ENCODE assay signal across 19 cellular contexts in the genomic region with DNA sequence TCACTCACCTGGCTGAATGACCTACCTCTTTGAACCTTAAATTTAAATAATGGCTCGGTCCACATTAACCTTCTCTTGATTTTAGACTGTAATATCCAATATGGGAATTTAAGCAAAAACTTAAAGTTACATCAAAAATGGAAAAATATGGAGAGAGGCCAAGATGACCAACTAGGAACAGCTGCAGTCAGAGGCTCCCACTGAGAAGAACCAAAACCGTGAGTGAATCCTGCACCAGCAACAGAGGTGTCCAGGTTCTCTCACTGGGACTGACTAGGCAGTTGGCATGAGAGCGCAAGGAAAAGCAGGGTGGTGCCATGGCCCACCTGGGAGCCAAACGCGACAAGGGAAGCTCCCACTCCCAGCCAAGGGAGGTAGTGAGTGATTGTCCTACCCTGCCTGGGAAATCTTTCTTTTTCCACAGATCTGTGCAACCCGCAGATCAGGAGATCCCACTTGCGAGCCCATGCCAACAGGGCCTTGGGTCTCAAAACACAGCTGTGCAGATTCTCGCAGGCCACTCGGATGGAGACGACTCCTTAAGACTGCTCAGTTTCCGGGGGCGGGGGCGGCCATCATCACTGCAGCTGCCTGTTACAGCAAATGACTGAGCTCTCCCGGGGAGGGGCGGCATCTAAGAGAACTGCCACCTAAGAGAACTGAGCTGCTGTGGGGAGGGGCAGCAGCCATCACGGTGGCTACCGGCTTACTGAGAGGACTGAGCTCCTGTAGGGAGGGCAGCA.
"Had no signal": no experiment of that assay in that cellular context is flagged by ENCODE, and none has a peak within 500 bp of the region (broad histone marks: within the 10 kb centered on the region; RNA-seq: fewer than 3 reads in every experiment).

No MANE protein-coding gene starts in this region.

- H3K4me3 ChIP-seq: dorsolateral prefrontal cortex, lung, mucosa of descending colon, pancreas, right atrium auricular region, testis, tibial nerve, upper lobe of left lung had no signal

- H3K4me1 ChIP-seq: pancreas, right atrium auricular region, testis, tibial nerve, upper lobe of left lung had no signal

- H3K9me3 ChIP-seq: mucosa of descending colon, neutrophil, pancreas, right atrium auricular region, testis, tibial nerve, upper lobe of left lung had no signal

- ATAC-seq: mucosa of descending colon; naive thymus-derived CD8-positive, alpha-beta T cell; pancreas; sciatic nerve; stimulated activated effector memory CD8-positive, alpha-beta T cell treated with anti-CD3 and anti-CD28 coated beads, Interleukin-12 subunit alpha, Interleukin-12 subunit beta, amount 100 ng/mL, for 72 hours; stimulated activated naive CD8-positive, alpha-beta T cell treated with anti-CD3 and anti-CD28 coated beads, Interleukin-15, Interleukin-2, amounts not matched to agents 100 U/mL and 50 U/mL, for 24 hours had no signal

- DNase-seq: cerebellar nuclear complex; dorsolateral prefrontal cortex; effector CD4-positive, alpha-beta T cell; mucosa of descending colon; nephron progenitor cell; pancreas; stimulated activated CD4-positive, alpha-beta T cell treated with anti-CD3 and anti-CD28 coated beads, Interleukin-2, amount 100 ng/mL, for 24 hours; stimulated activated CD4-positive, alpha-beta T cell treated with anti-CD3 and anti-CD28 coated beads, Interleukin-4, amount 100 ng/mL, for 24 hours; stimulated activated naive CD8-positive, alpha-beta T cell treated with anti-CD3 and anti-CD28 coated beads, Interleukin-15, Interleukin-2, amounts not matched to agents 100 U/mL and 50 U/mL, for 24 hours; substantia nigra; testis; upper lobe of left lung had no signal

- H3K36me3 ChIP-seq: neutrophil, pancreas, right atrium auricular region, tibial nerve, upper lobe of left lung had no signal

- H3K27me3 ChIP-seq: neutrophil, pancreas, right atrium auricular region, testis, tibial nerve, upper lobe of left lung had no signal

- H3K27ac ChIP-seq: dorsolateral prefrontal cortex, neutrophil, pancreas, right atrium auricular region, testis, tibial nerve, upper lobe of left lung had no signal
